Comparison of ENCODE assay signal across 24 cellular contexts in genomic region chr1:119626146-119626545, GRCh38.
"Had no signal": no experiment of that assay in that cellular context is flagged by ENCODE, and none has a peak within 500 bp of the region (broad histone marks: within the 10 kb centered on the region; RNA-seq: fewer than 3 reads in every experiment).

No MANE protein-coding gene starts in this region.

- H3K27ac ChIP-seq: foreskin keratinocyte, neutrophil, suprapubic skin, WERI-Rb-1 had no signal

- H3K27me3 ChIP-seq: esophagus muscularis mucosa, foreskin keratinocyte, suprapubic skin, transverse colon had no signal

- H3K36me3 ChIP-seq: neutrophil, transverse colon, WERI-Rb-1 had no signal

- DNase-seq: activated CD4-positive, alpha-beta T cell treated with anti-CD3 and anti-CD28 coated beads for 48 hours; activated CD4-positive, alpha-beta T cell treated with anti-CD3 and anti-CD28 coated beads, Interleukin-2, amount 50 U/mL, for 48 hours; activated CD8-positive, alpha-beta memory T cell treated with anti-CD3 and anti-CD28 coated beads for 24 hours; activated effector memory CD4-positive, alpha-beta T cell treated with anti-CD3 and anti-CD28 coated beads, Interleukin-2, amount 50 U/mL, for 16 hours; activated naive CD4-positive, alpha-beta T cell treated with anti-CD3 and anti-CD28 coated beads for 36 hours; activated naive CD8-positive, alpha-beta T cell treated with anti-CD3 and anti-CD28 coated beads for 36 hours; activated T-cell treated with anti-CD3 and anti-CD28 coated beads, Interleukin-2, amount 50 U/mL, for 1 hour; central memory CD4-positive, alpha-beta T cell; foreskin keratinocyte; kidney glomerular epithelial cell; left lung; mucosa of descending colon; stimulated activated CD4-positive, alpha-beta T cell treated with anti-CD3 and anti-CD28 coated beads, Interleukin-15, amount 100 ng/mL, for 24 hours; stimulated activated CD4-positive, alpha-beta T cell treated with anti-CD3 and anti-CD28 coated beads, Interleukin-2, amount 100 ng/mL, for 24 hours; stimulated activated naive B cell treated with anti-CD40 and anti-IgM and Interleukin-4, amounts not matched to agents 10 μg/mL and 1 μg/mL and 100 μg/mL, for 72 hours; transverse colon; WERI-Rb-1 had no signal

- ATAC-seq: activated CD4-positive, CD25-positive, alpha-beta regulatory T cell treated with anti-CD3 and anti-CD28 coated beads, Interleukin-2, amount 50 U/mL, for 24 hours; foreskin keratinocyte; left lung; mucosa of descending colon; natural killer cell treated with Interleukin-12 subunit alpha and Interleukin-12 subunit beta and Interleukin-15 and Interleukin-18, amount 100 ng/mL, for 72 hours; stimulated activated naive B cell treated with anti-CD40 and anti-IgM and Interleukin-4, amounts not matched to agents 10 μg/mL and 1 μg/mL and 100 μg/mL, for 72 hours had no signal

- H3K4me3 ChIP-seq: esophagus muscularis mucosa, left lung, mucosa of descending colon, suprapubic skin, transverse colon had no signal

- H3K27ac Mint-ChIP-seq: activated naive CD4-positive, alpha-beta T cell treated with anti-CD3 and anti-CD28 coated beads for 36 hours; activated naive CD8-positive, alpha-beta T cell treated with anti-CD3 and anti-CD28 coated beads for 36 hours; activated T-helper 1 cell treated with anti-CD3 and anti-CD28 coated beads, Interleukin-12 subunit alpha, Interleukin-12 subunit beta, Interleukin-2, Interleukin-4 antibody, amounts not matched to agents 30 ng/mL and 10 ng/mL and 1 ng/mL, durations not matched to agents 14 hours and 24 hours and 36 hours; dendritic cell treated with granulocyte-macrophage colony-stimulating factor and Interleukin-4, amounts not matched to agents 40 ng/mL and 50 ng/mL, for 4 days; natural killer cell treated with Interleukin-12 subunit alpha and Interleukin-12 subunit beta and Interleukin-15 and Interleukin-18, amount 100 ng/mL, for 72 hours; stimulated activated naive B cell treated with anti-CD40 and anti-IgM and Interleukin-4, amounts not matched to agents 10 μg/mL and 1 μg/mL and 100 μg/mL, for 72 hours had no signal

- H3K9me3 Mint-ChIP-seq: activated naive CD8-positive, alpha-beta T cell treated with anti-CD3 and anti-CD28 coated beads for 36 hours; activated T-helper 1 cell treated with anti-CD3 and anti-CD28 coated beads, Interleukin-12 subunit alpha, Interleukin-12 subunit beta, Interleukin-2, Interleukin-4 antibody, amounts not matched to agents 30 ng/mL and 10 ng/mL and 1 ng/mL, durations not matched to agents 14 hours and 24 hours and 36 hours; natural killer cell treated with Interleukin-12 subunit alpha and Interleukin-12 subunit beta and Interleukin-15 and Interleukin-18, amount 100 ng/mL, for 72 hours had no signal

- H3K4me3 Mint-ChIP-seq: activated naive CD4-positive, alpha-beta T cell treated with anti-CD3 and anti-CD28 coated beads for 36 hours; activated naive CD8-positive, alpha-beta T cell treated with anti-CD3 and anti-CD28 coated beads for 36 hours; activated T-helper 1 cell treated with anti-CD3 and anti-CD28 coated beads, Interleukin-12 subunit alpha, Interleukin-12 subunit beta, Interleukin-2, Interleukin-4 antibody, amounts not matched to agents 30 ng/mL and 10 ng/mL and 1 ng/mL, durations not matched to agents 14 hours and 24 hours and 36 hours; dendritic cell treated with granulocyte-macrophage colony-stimulating factor and Interleukin-4, amounts not matched to agents 40 ng/mL and 50 ng/mL, for 4 days; natural killer cell treated with Interleukin-12 subunit alpha and Interleukin-12 subunit beta and Interleukin-15 and Interleukin-18, amount 100 ng/mL, for 72 hours; stimulated activated naive B cell treated with anti-CD40 and anti-IgM and Interleukin-4, amounts not matched to agents 10 μg/mL and 1 μg/mL and 100 μg/mL, for 72 hours had no signal

- H3K9me3 ChIP-seq: esophagus muscularis mucosa, left lung, mucosa of descending colon, neutrophil, suprapubic skin, transverse colon had no signal

- H3K4me1 ChIP-seq: foreskin keratinocyte had no signal
